In the genomic region with DNA sequence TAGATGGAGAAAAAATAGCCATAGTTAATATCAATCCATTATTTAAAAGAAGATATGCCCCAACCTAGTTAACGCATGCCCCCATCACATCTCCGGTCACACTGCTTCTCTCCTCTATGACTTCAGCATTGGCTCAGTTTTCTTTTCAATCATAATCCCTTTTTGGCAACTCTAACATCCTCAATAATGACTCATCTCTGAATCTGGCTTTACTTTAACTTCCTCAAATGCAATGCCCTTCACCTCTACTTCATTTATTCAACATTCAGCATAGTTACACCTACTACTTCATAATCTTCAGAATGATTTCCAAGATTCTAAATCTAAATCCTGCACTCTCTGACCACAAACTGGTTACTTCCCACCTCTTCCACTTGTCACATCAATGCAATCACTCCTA, we compare ENCODE assay signal across 11 cellular contexts.
DNase-seq lines count a peak whose midpoint lies in the region; ATAC-seq and TF ChIP-seq lines count a peak whose summit lies in the region.
"Had no signal": no experiment of that assay in that cellular context is flagged by ENCODE, and none has a peak within 500 bp of the region (broad histone marks: within the 10 kb centered on the region; RNA-seq: fewer than 3 reads in every experiment).

No MANE protein-coding gene starts in this region.

- H4K20me1 ChIP-seq in PC-3 (ENCODE audit: low read length), result no peaks in the 10 kb centered on the region

- intact Hi-C loops in PC-3 (cut with micrococcal nuclease), result no loop called here

- H3K79me2 ChIP-seq in PC-3 (ENCODE audit: low read length), result no peaks in the 10 kb centered on the region

- H3F3A ChIP-seq in PC-3 (ENCODE audit: low read length, unreplicated experiment), result no peaks in the 10 kb centered on the region

- no peaks in the 10 kb centered on the region for H3K9me2 ChIP-seq in PC-3 (replicated peaks; ENCODE audit: low read length)

- no peak overlapping the region for H3K4me3 ChIP-seq in PC-3 (ENCODE audit: low read length)
- H3K4me3 ChIP-seq in CD8-positive, alpha-beta memory T cell (ENCODE audit: low read length), result no peak overlapping the region

- no peak overlapping the region for H3K27ac Mint-ChIP-seq in naive thymus-derived CD8-positive, alpha-beta T cell
- H3K27ac Mint-ChIP-seq in CD8-positive, alpha-beta memory T cell, result no peak overlapping the region
- no peak overlapping the region for H3K27ac Mint-ChIP-seq in activated CD4-positive, alpha-beta T cell treated with anti-CD3 and anti-CD28 coated beads, Interleukin-2, amount 10 ng/mL, durations not matched to agents 7 days and 5 days
- H3K27ac Mint-ChIP-seq: memory B cell had no signal

- H3K36me3 Mint-ChIP-seq in naive thymus-derived CD8-positive, alpha-beta T cell, result no peaks in the 10 kb centered on the region
- H3K36me3 Mint-ChIP-seq in CD8-positive, alpha-beta memory T cell, result no peaks in the 10 kb centered on the region
- H3K36me3 Mint-ChIP-seq in activated CD4-positive, alpha-beta T cell treated with anti-CD3 and anti-CD28 coated beads, Interleukin-2, amount 10 ng/mL, durations not matched to agents 7 days and 5 days (ENCODE audit: low read depth), result no peaks in the 10 kb centered on the region
- H3K36me3 Mint-ChIP-seq: memory B cell had no signal

- H3K4me1 ChIP-seq in PC-3 (ENCODE audit: insufficient read depth, low read length), result no peaks in the 10 kb centered on the region
- H3K4me1 ChIP-seq in CD8-positive, alpha-beta memory T cell (ENCODE audit: insufficient read depth, low read length), result no peaks in the 10 kb centered on the region

- H3K4me1 Mint-ChIP-seq in naive thymus-derived CD8-positive, alpha-beta T cell, result no peaks in the 10 kb centered on the region
- H3K4me1 Mint-ChIP-seq in CD8-positive, alpha-beta memory T cell, result no peaks in the 10 kb centered on the region
- no peaks in the 10 kb centered on the region for H3K4me1 Mint-ChIP-seq in activated CD4-positive, alpha-beta T cell treated with anti-CD3 and anti-CD28 coated beads, Interleukin-2, amount 10 ng/mL, durations not matched to agents 7 days and 5 days
- H3K4me1 Mint-ChIP-seq: memory B cell had no signal

- no peaks in the 10 kb centered on the region for H3K36me3 ChIP-seq in PC-3 (ENCODE audit: low read depth, low read length)
- no peaks in the 10 kb centered on the region for H3K36me3 ChIP-seq in CD8-positive, alpha-beta memory T cell (ENCODE audit: insufficient read depth, low read length)

- POLR2A ChIA-PET in PC-3 (lab: Charles Lee; ENCODE audit: unreplicated experiment), result no interaction called here
- POLR2A ChIA-PET in naive thymus-derived CD8-positive, alpha-beta T cell (lab: Charles Lee), result no interaction called here
- POLR2A ChIA-PET in CD8-positive, alpha-beta memory T cell (lab: Charles Lee), result no interaction called here
- POLR2A ChIA-PET in activated CD4-positive, alpha-beta T cell treated with anti-CD3 and anti-CD28 coated beads, Interleukin-2, amount 10 ng/mL, durations not matched to agents 7 days and 5 days (lab: Charles Lee), result no interaction called here

- BruUV-seq in PC-3 (replicated peaks; lab: Mats Ljungman, UMichigan), result no TSS peak

- H3K9me3 Mint-ChIP-seq in naive thymus-derived CD8-positive, alpha-beta T cell, result peaks cover 0 to 21% (median 3%) of the 10 kb centered on the region in 9 donors
- peaks cover 0 to 15% (median 11%) of the 10 kb centered on the region in 5 donors for H3K9me3 Mint-ChIP-seq in CD8-positive, alpha-beta memory T cell
- no peaks in the 10 kb centered on the region for H3K9me3 Mint-ChIP-seq in activated CD4-positive, alpha-beta T cell treated with anti-CD3 and anti-CD28 coated beads, Interleukin-2, amount 10 ng/mL, durations not matched to agents 7 days and 5 days

- H3K27me3 ChIP-seq in PC-3 (ENCODE audit: low read length), result peaks cover 41% of the 10 kb centered on the region
- H3K27me3 ChIP-seq in CD8-positive, alpha-beta memory T cell (ENCODE audit: insufficient read depth, low read length, poor library complexity, severe bottlenecking), result no peaks in the 10 kb centered on the region

- H3K9ac ChIP-seq in PC-3 (ENCODE audit: low read length), result no peak overlapping the region

- DNase-seq in Ammon's horn (ENCODE audit: low spot score), result peak; percentile 8
- DNase-seq in PC-3, result peak; percentile 67
- DNase-seq in naive thymus-derived CD8-positive, alpha-beta T cell, result no peak
- no peak for DNase-seq in CD8-positive, alpha-beta memory T cell
- no peak for DNase-seq in activated CD4-positive, alpha-beta T cell treated with anti-CD3 and anti-CD28 coated beads, Interleukin-2, amount 10 ng/mL, durations not matched to agents 7 days and 5 days
- DNase-seq in left lobe of liver (ENCODE audit: low spot score), result no peak
- DNase-seq: activated CD8-positive, alpha-beta memory T cell treated with anti-CD3 and anti-CD28 coated beads, Interleukin-2, amount 50 U/mL, for 48 hours had no signal

- H2AFZ ChIP-seq in PC-3 (ENCODE audit: low read length), result no peak overlapping the region

- H3K9me3 ChIP-seq in PC-3 (ENCODE audit: low read length), result no peaks in the 10 kb centered on the region
- no peaks in the 10 kb centered on the region for H3K9me3 ChIP-seq in CD8-positive, alpha-beta memory T cell (ENCODE audit: low read length)

- no peak overlapping the region for H3K4me2 ChIP-seq in PC-3 (ENCODE audit: low read length)

- CTCF ChIA-PET in PC-3 (lab: Charles Lee), result no interaction called here
- CTCF ChIA-PET in CD8-positive, alpha-beta memory T cell (lab: Charles Lee), result no interaction called here
- CTCF ChIA-PET in activated CD4-positive, alpha-beta T cell treated with anti-CD3 and anti-CD28 coated beads, Interleukin-2, amount 10 ng/mL, durations not matched to agents 7 days and 5 days (lab: Charles Lee), result no interaction called here

- H3K27me3 Mint-ChIP-seq in naive thymus-derived CD8-positive, alpha-beta T cell, result peaks cover 0 to 6% (median 0%) of the 10 kb centered on the region in 5 donors
- no peaks in the 10 kb centered on the region for H3K27me3 Mint-ChIP-seq in CD8-positive, alpha-beta memory T cell
- H3K27me3 Mint-ChIP-seq in activated CD4-positive, alpha-beta T cell treated with anti-CD3 and anti-CD28 coated beads, Interleukin-2, amount 10 ng/mL, durations not matched to agents 7 days and 5 days, result no peaks in the 10 kb centered on the region

- ATAC-seq in GM19438 (IDR thresholded peaks at IDR 0.05; ENCODE audit: low read depth, unreplicated experiment) (peak; percentile 80), HG03045 (IDR thresholded peaks at IDR 0.05; ENCODE audit: unreplicated experiment) (peak; percentile 92), PC-3 (peak; percentile 87), left lobe of liver (no peak)
- ATAC-seq in naive thymus-derived CD8-positive, alpha-beta T cell, result no peak

- H3K27ac ChIP-seq in PC-3 (ENCODE audit: low read length), result no peak overlapping the region
- no peak overlapping the region for H3K27ac ChIP-seq in CD8-positive, alpha-beta memory T cell (ENCODE audit: low read depth, low read length)
- H3K27ac ChIP-seq: HL-60 had no signal

- H3K4me3 Mint-ChIP-seq in naive thymus-derived CD8-positive, alpha-beta T cell, result no peak overlapping the region
- H3K4me3 Mint-ChIP-seq in CD8-positive, alpha-beta memory T cell, result no peak overlapping the region
- H3K4me3 Mint-ChIP-seq in activated CD4-positive, alpha-beta T cell treated with anti-CD3 and anti-CD28 coated beads, Interleukin-2, amount 10 ng/mL, durations not matched to agents 7 days and 5 days, result no peak overlapping the region
- H3K4me3 Mint-ChIP-seq: memory B cell had no signal

- no peak for TF ChIP-seq CTCF in PC-3 (conservative IDR thresholded peaks at IDR 0.05; ENCODE audit: low read depth, low read length)

Comparison
In these comparisons a context has a peak if more than half of its experiments do, and no peak if none do; other contexts are left out.
1. DNase-seq: peak in Ammon's horn (single experiment) and PC-3 (single experiment); none in naive thymus-derived CD8-positive, alpha-beta T cell (0 of 10), CD8-positive, alpha-beta memory T cell (0 of 5), activated CD4-positive, alpha-beta T cell treated with anti-CD3 and anti-CD28 coated beads, Interleukin-2, amount 10 ng/mL, durations not matched to agents 7 days and 5 days (single experiment) and left lobe of liver (single experiment).
2. ATAC-seq: peak in GM19438 (single experiment), HG03045 (single experiment) and PC-3 (single experiment); none in naive thymus-derived CD8-positive, alpha-beta T cell (0 of 2) and left lobe of liver (single experiment).